In genomic region chr10:29811751-29812427, GRCh38 we compare ENCODE assay signal across 8 cellular contexts.
A peak's percentile ranks its signal among the peaks of the same experiment; 100 is the strongest.
DNase-seq lines count a peak whose midpoint lies in the region; ATAC-seq, FAIRE-seq and TF ChIP-seq lines count a peak whose summit lies in the region.

No MANE protein-coding gene starts in this region.

- DNase-seq in GM12878 (ENCODE audit: low read depth, low spot score): no peak
- peak; percentile 47 for DNase-seq in islet precursor cell
- DNase-seq in testis: peak; percentile 80
- DNase-seq in NCI-H748 (lab: John Stamatoyannopoulos, UW; ENCODE audit: unreplicated experiment): no peak
- no peak for DNase-seq in RKO (ENCODE audit: low spot score)
- DNase-seq in NAMALWA (ENCODE audit: low spot score): no peak

- H3K9ac ChIP-seq in Loucy (ENCODE audit: low read depth, low read length, poor library complexity, severe bottlenecking) (no peak overlapping the region), GM12878 (ENCODE audit: control insufficient read depth, insufficient read depth, low read length) (no peak overlapping the region)

- RAD21 ChIA-PET in GM12878 (lab: Charles Lee; ENCODE audit: unreplicated experiment): no interaction called here

- FAIRE-seq in GM12878 (lab: Jason Lieb, UNC): no peak

- intact Hi-C loops in GM12878 (cut with micrococcal nuclease; ENCODE audit: unreplicated experiment): no loop called here
- intact Hi-C loops in testis (cut with DNase I; ENCODE audit: low total_unique reads): no loop called here

- H3K27me3 ChIP-seq in Loucy (ENCODE audit: insufficient read depth, low read length, poor library complexity, severe bottlenecking) (no peaks in the 10 kb centered on the region), GM12878 (replicated peaks in 1 of 2; ENCODE audit: control insufficient read depth in 2 of 2, insufficient read depth in 2 of 2, low read length in 1 of 2) (no peaks in the 10 kb centered on the region), testis (no peaks in the 10 kb centered on the region)

- SMC1A ChIA-PET in GM12878 (lab: Charles Lee; ENCODE audit: uncharacterized antibody, unreplicated experiment): interaction anchor here (0.9 kb wide), 1 partner anchor 11 kb away, joined by 3 read pairs; no protein-coding TSS in a partner anchor

- in situ Hi-C loops in GM12878 (cut with MboI): no loop called here

- TF ChIP-seq RAD21 in GM12878 (IDR thresholded peaks at IDR 0.05; ENCODE audit: insufficient read depth, low read depth, low read length): no peak

- no peaks in the 10 kb centered on the region for H3K9me2 ChIP-seq in Loucy (replicated peaks; ENCODE audit: low read depth, low read length)

- TF ChIP-seq POLR2A in GM12878 (IDR thresholded peaks at IDR 0.05; ENCODE audit: low read depth, low read length) (no peak), testis (IDR thresholded peaks at IDR 0.05) (no peak)

- H3K4me1 ChIP-seq in Loucy (ENCODE audit: insufficient read depth, low read length, poor library complexity, severe bottlenecking) (peaks cover 16% of the 10 kb centered on the region), GM12878 (ENCODE audit: control insufficient read depth, insufficient read depth, low read length) (no peaks in the 10 kb centered on the region), testis (peaks cover 9% of the 10 kb centered on the region)

- TF ChIP-seq CTCF in C4-2B (conservative IDR thresholded peaks at IDR 0.05) (no peak), Loucy (conservative IDR thresholded peaks at IDR 0.05; ENCODE audit: low read length) (no peak), GM12878 (IDR thresholded peaks at IDR 0.05 in 2 of 3, conservative IDR thresholded peaks at IDR 0.05 in 1 of 3; ENCODE audit: control insufficient read depth in 2 of 3, extremely low read depth in 1 of 3, insufficient read depth in 1 of 3, low read depth in 3 of 3, low read length in 3 of 3) (no peak), testis (IDR thresholded peaks at IDR 0.05) (no peak)

- CTCF ChIA-PET in GM12878 (lab: Yijun Ruan, JAX): no interaction called here

- no TSS peak for BruUV-seq in GM12878 (replicated peaks; lab: Mats Ljungman, UMichigan)

- H3F3A ChIP-seq in Loucy (ENCODE audit: low read depth): no peaks in the 10 kb centered on the region

- peak overlapping the region; percentile 3; the same call in 1 of the 2 replicates for H3K27ac ChIP-seq in C4-2B
- no peak overlapping the region for H3K27ac ChIP-seq in GM12878 (ENCODE audit: control insufficient read depth, insufficient read depth)
- peak overlapping the region; percentile 52 to 65 for H3K27ac ChIP-seq in testis

- no peaks in the 10 kb centered on the region for H3K36me3 ChIP-seq in Loucy (ENCODE audit: insufficient read depth, low read length)
- no peaks in the 10 kb centered on the region for H3K36me3 ChIP-seq in GM12878 (ENCODE audit: control insufficient read depth in 2 of 2, insufficient read depth in 2 of 2, low read length in 1 of 2)
- no peaks in the 10 kb centered on the region for H3K36me3 ChIP-seq in testis (ENCODE audit: low read depth, missing control alignments)

- H4K20me1 ChIP-seq in Loucy (ENCODE audit: insufficient read depth, low read length, poor library complexity, severe bottlenecking) (no peaks in the 10 kb centered on the region), GM12878 (ENCODE audit: control insufficient read depth, insufficient read depth) (no peaks in the 10 kb centered on the region)

- H3K4me2 ChIP-seq in Loucy (ENCODE audit: low read depth, low read length, poor library complexity, severe bottlenecking) (peak overlapping the region; percentile 41), GM12878 (ENCODE audit: control insufficient read depth, insufficient read depth) (no peak overlapping the region)

- H3K9me3 ChIP-seq in Loucy (ENCODE audit: insufficient read depth, low read depth, low read length) (no peaks in the 10 kb centered on the region), GM12878 (replicated peaks; ENCODE audit: control insufficient read depth, insufficient read depth, low read length) (no peaks in the 10 kb centered on the region), testis (no peaks in the 10 kb centered on the region)

- TF ChIP-seq EP300 in GM12878 (IDR thresholded peaks at IDR 0.05; ENCODE audit: borderline replicate concordance in 1 of 2, control insufficient read depth in 1 of 2, low read depth in 2 of 2, low read length in 2 of 2): no peak

- H3K4me3 ChIP-seq in Loucy (ENCODE audit: low read length, poor library complexity, severe bottlenecking) (no peak overlapping the region), GM12878 (no peak overlapping the region), testis (no peak overlapping the region)

- 0% methylated on average over 5 of the region's 5 CpGs for WGBS in GM12878 (ENCODE audit: insufficient coverage, insufficient replicate concordance, low lambda C conversion rate, missing lambda C conversion rate)
- 28 to 31% methylated on average over 5 of the region's 5 CpGs for whole genome bisulfite sequencing in testis, 2 donors

- 0 out of 2 replicates have a peak overlapping the region, but pooled peaks have one; percentile 31 for H2AFZ ChIP-seq in Loucy (ENCODE audit: low read length)
- no peak overlapping the region for H2AFZ ChIP-seq in GM12878 (ENCODE audit: control insufficient read depth, low read depth, low read length)

- H3K79me2 ChIP-seq in Loucy (ENCODE audit: insufficient read depth, low read length): no peaks in the 10 kb centered on the region
- H3K79me2 ChIP-seq in GM12878 (ENCODE audit: control insufficient read depth, insufficient read depth, low read length): no peaks in the 10 kb centered on the region

- POLR2A ChIA-PET in GM12878 (lab: Charles Lee): no interaction called here

- ATAC-seq in GM12878: peak; percentile 46

TF ChIP-seq in GM12878, 131 proteins besides CTCF, POLR2A, EP300 and RAD21 (continues in another document):
- no peak for TF ChIP-seq RELB (IDR thresholded peaks at IDR 0.05; ENCODE audit: low read depth)
- no peak for TF ChIP-seq ASH2L (IDR thresholded peaks at IDR 0.05; ENCODE audit: borderline replicate concordance, low read depth)
- TF ChIP-seq ZNF24 (IDR thresholded peaks at IDR 0.05): no peak
- no peak for TF ChIP-seq JUNB (IDR thresholded peaks at IDR 0.05)
- no peak for TF ChIP-seq RFX5 (IDR thresholded peaks at IDR 0.05; ENCODE audit: low read depth, low read length)
- no peak for TF ChIP-seq RELA (IDR thresholded peaks at IDR 0.05; ENCODE audit: borderline replicate concordance, partially characterized antibody)
- TF ChIP-seq FOXK2 (IDR thresholded peaks at IDR 0.05): no peak
- TF ChIP-seq MTA3 (IDR thresholded peaks at IDR 0.05; ENCODE audit: borderline replicate concordance, low read length): no peak
- no peak for TF ChIP-seq IKZF2 (IDR thresholded peaks at IDR 0.05)
- TF ChIP-seq ATF2 (IDR thresholded peaks at IDR 0.05; ENCODE audit: low read length): no peak
- TF ChIP-seq RUNX3 (IDR thresholded peaks at IDR 0.05; ENCODE audit: low read length): no peak
- TF ChIP-seq SPI1 (IDR thresholded peaks at IDR 0.05; ENCODE audit: borderline replicate concordance, insufficient read depth, low read depth, low read length): no peak
- TF ChIP-seq ZNF384 (IDR thresholded peaks at IDR 0.05; ENCODE audit: borderline replicate concordance, low read depth, low read length): no peak
- TF ChIP-seq USF1 (IDR thresholded peaks at IDR 0.05; ENCODE audit: borderline replicate concordance, extremely low read length, insufficient read depth, low read depth, low read length): no peak
- TF ChIP-seq MLLT1 (IDR thresholded peaks at IDR 0.05): no peak
- TF ChIP-seq NR2C1 (IDR thresholded peaks at IDR 0.05): no peak

Comparison
In these comparisons a context has a peak if more than half of its experiments do, and no peak if none do; other contexts are left out.
1. DNase-seq: peak in islet precursor cell (single experiment) and testis (single experiment); none in GM12878 (single experiment), NCI-H748 (single experiment), RKO (single experiment) and NAMALWA (single experiment).